Comparison of ENCODE assay signal across 1 cellular context in genomic region chr1:51961954-51962353, GRCh38.
TF ChIP-seq lines count a peak whose summit lies in the region.

No MANE protein-coding gene starts in this region.

TF ChIP-seq in K562, 482 proteins besides CTCF, POLR2A, EP300 and RAD21 (continued from another document):
- peak; percentile 62 to 80; a peak in 3 of 4 replicates for TF ChIP-seq KDM1A (IDR thresholded peaks at IDR 0.05)
- no peak for TF ChIP-seq TFE3 (CRISPR knock-in tag; IDR thresholded peaks at IDR 0.05)
- peak; percentile 72 for TF ChIP-seq ADNP (tag; IDR thresholded peaks at IDR 0.05)
- no peak for TF ChIP-seq SMC3 (conservative IDR thresholded peaks at IDR 0.05; ENCODE audit: insufficient read depth, low read depth, low read length)
- TF ChIP-seq ZNF184 (CRISPR knock-in tag; IDR thresholded peaks at IDR 0.05) = no peak
